Comparison of ENCODE assay signal across 14 cellular contexts in genomic region chr2:160425394-160425793, GRCh38.
DNase-seq lines count a peak whose midpoint lies in the region; ATAC-seq and TF ChIP-seq lines count a peak whose summit lies in the region.
"Had no signal": no experiment of that assay in that cellular context is flagged by ENCODE, and none has a peak within 500 bp of the region (broad histone marks: within the 10 kb centered on the region; RNA-seq: fewer than 3 reads in every experiment).

No MANE protein-coding gene starts in this region.

- CTCF ChIA-PET in OCI-LY7 (lab: Charles Lee; ENCODE audit: unreplicated experiment) = no interaction called here

- no peaks in the 10 kb centered on the region for H3K79me2 ChIP-seq in OCI-LY7 (ENCODE audit: insufficient read depth, low read depth, low read length)

- TF ChIP-seq CTCF in OCI-LY7 (conservative IDR thresholded peaks at IDR 0.05; ENCODE audit: low read length) (no peak), right atrium auricular region (IDR thresholded peaks at IDR 0.05) (no peak)

- no peaks in the 10 kb centered on the region for H3K9me2 ChIP-seq in OCI-LY7 (ENCODE audit: insufficient read depth, low read length)

- POLR2A ChIA-PET in OCI-LY7 (lab: Charles Lee) = interaction anchor here (0.6 to 1.2 kb wide), 2 partner anchors 10 to 25 kb away, joined by 3 read pairs; no protein-coding TSS in a partner anchor

- no peak overlapping the region for H3K4me3 ChIP-seq in OCI-LY7 (ENCODE audit: low read depth, low read length, poor library complexity, severe bottlenecking)
- no peak overlapping the region for H3K4me3 ChIP-seq in right atrium auricular region
- H3K4me3 ChIP-seq: coronary artery, SJCRH30 had no signal

- H3K9me3 ChIP-seq in OCI-LY7 (ENCODE audit: low read length) (peaks cover 9% of the 10 kb centered on the region), right atrium auricular region (peaks cover 0 to 8% of the 10 kb centered on the region in 2 donors)
- H3K9me3 ChIP-seq: SJCRH30 had no signal

- no TSS peak for BruUV-seq in OCI-LY7 (replicated peaks; lab: Mats Ljungman, UMichigan)

- no peaks in the 10 kb centered on the region for H4K20me1 ChIP-seq in OCI-LY7 (ENCODE audit: insufficient read depth, low read length)

- peak overlapping the region; percentile 34 for H2AFZ ChIP-seq in OCI-LY7 (ENCODE audit: low read length)

- H3K27me3 ChIP-seq in right atrium auricular region = no peaks in the 10 kb centered on the region
- H3K27me3 ChIP-seq: SJCRH30 had no signal

- H3K4me1 ChIP-seq in OCI-LY7 (ENCODE audit: insufficient read depth, low read length, poor library complexity, severe bottlenecking) (peaks cover 35% of the 10 kb centered on the region), right atrium auricular region (peaks cover 0 to 52% of the 10 kb centered on the region in 2 donors)

- no peak overlapping the region for H3K4me2 ChIP-seq in OCI-LY7 (ENCODE audit: low read length)

- intact Hi-C loops in OCI-LY7 (cut with micrococcal nuclease; ENCODE audit: unreplicated experiment) = loop anchor here (5.0 kb wide), 1 partner anchor 277 kb away; no protein-coding TSS in a partner anchor

- H3K36me3 ChIP-seq in OCI-LY7 (ENCODE audit: insufficient read depth, low read length) = no peaks in the 10 kb centered on the region; the same call in 1 of the 2 replicates
- no peaks in the 10 kb centered on the region for H3K36me3 ChIP-seq in right atrium auricular region
- H3K36me3 ChIP-seq: SJCRH30 had no signal

- peak; percentile 76 for DNase-seq in ELR (ENCODE audit: low read depth)
- DNase-seq in OCI-LY7 (ENCODE audit: low spot score) = no peak
- DNase-seq in right atrium auricular region (ENCODE audit: low spot score) = no peak
- DNase-seq in renal cortical epithelial cell (ENCODE audit: low read depth) = peak; percentile 41
- no peak for DNase-seq in activated CD8-positive, alpha-beta memory T cell treated with anti-CD3 and anti-CD28 coated beads for 24 hours
- DNase-seq: Calu3; immature natural killer cell; NCI-H1092 treated with DMSO at 0.1 percent for 48 hours; SJCRH30; stimulated activated CD4-positive, alpha-beta T cell treated with anti-CD3 and anti-CD28 coated beads, Interleukin-4, amount 100 ng/mL, for 1 hour had no signal

- ATAC-seq in HG03039 (IDR thresholded peaks at IDR 0.05; ENCODE audit: unreplicated experiment) = no peak
- ATAC-seq in GM19397 (IDR thresholded peaks at IDR 0.05; ENCODE audit: unreplicated experiment) = no peak
- ATAC-seq: activated CD4-positive, CD25-positive, alpha-beta regulatory T cell treated with anti-CD3 and anti-CD28 coated beads, Interleukin-2, amount 50 U/mL, for 24 hours had no signal

- no peak overlapping the region for H3K27ac ChIP-seq in OCI-LY7 (ENCODE audit: low read depth, low read length, poor library complexity, severe bottlenecking)
- peak overlapping the region; percentile 33 to 63 for H3K27ac ChIP-seq in right atrium auricular region
- H3K27ac ChIP-seq: coronary artery, SJCRH30 had no signal

Comparison
In these comparisons a context has a peak if more than half of its experiments do, and no peak if none do; other contexts are left out.
1. DNase-seq: peak in ELR (single experiment) and renal cortical epithelial cell (single experiment); none in OCI-LY7 (single experiment), right atrium auricular region (single experiment) and activated CD8-positive, alpha-beta memory T cell treated with anti-CD3 and anti-CD28 coated beads for 24 hours (single experiment).